19 cellular contexts compared by ENCODE assay signal in genomic region chr17:70071127-70071526, GRCh38. TPM values are rescaled to one million over a fixed set of nuclear protein-coding genes. Genes with fewer than 3 reads are reported as not detected.
DNase-seq lines count a peak whose midpoint lies in the region; TF ChIP-seq lines count a peak whose summit lies in the region.
"Had no signal": no experiment of that assay in that cellular context is flagged by ENCODE, and none has a peak within 500 bp of the region (broad histone marks: within the 10 kb centered on the region; RNA-seq: fewer than 3 reads in every experiment).

No MANE protein-coding gene starts in this region.

- WGBS in thyroid gland, 2 donors = 65 to 83% methylated on average over 4 of the region's 4 CpGs

- POLR2A ChIA-PET in HEK293 (lab: Yijun Ruan, JAX) = no interaction called here

- H3K4me1 ChIP-seq in HEK293 (ENCODE audit: control insufficient read depth, insufficient read depth, low read length) (peaks cover 11% of the 10 kb centered on the region; the same call in 1 of the 2 replicates), thyroid gland (peaks cover 55 to 57% of the 10 kb centered on the region in 2 donors)
- H3K4me1 ChIP-seq: BE2C had no signal

- no peak for TF ChIP-seq CTCF in HEK293 (tag by site-specific recombination; IDR thresholded peaks at IDR 0.05)
- TF ChIP-seq CTCF in thyroid gland (IDR thresholded peaks at IDR 0.05) = no peak

- H3K27ac ChIP-seq in HEK293 (ENCODE audit: extremely low read depth, low read depth, low read length) (no peak overlapping the region), thyroid gland (peak overlapping the region in 2 of 3 donors; percentile 92 to 94)

- H3K4me3 ChIP-seq in HEK293 (ENCODE audit: low read depth, low read length) (no peak overlapping the region), thyroid gland (replicated peaks in 1 of 3) (no peak overlapping the region)
- H3K4me3 ChIP-seq: GM23338 had no signal

- H3K36me3 ChIP-seq in HEK293 (ENCODE audit: control insufficient read depth in 2 of 2, insufficient read depth in 1 of 2, low read length in 2 of 2) (no peaks in the 10 kb centered on the region), thyroid gland (no peaks in the 10 kb centered on the region)
- H3K36me3 ChIP-seq: BE2C had no signal

- CTCF ChIA-PET in HEK293 (lab: Yijun Ruan, JAX) = interaction anchor here (0.7 kb wide), 1 partner anchor 17 kb away, joined by 3 read pairs; no protein-coding TSS in a partner anchor

- no peak for TF ChIP-seq POLR2A in thyroid gland (IDR thresholded peaks at IDR 0.05)

- H3K27me3 ChIP-seq in thyroid gland = no peaks in the 10 kb centered on the region

- intact Hi-C loops in thyroid gland (cut with DNase I) = no loop called here

- H3K9me3 ChIP-seq in HEK293 (ENCODE audit: control insufficient read depth, insufficient read depth, low read depth, low read length) (no peaks in the 10 kb centered on the region), thyroid gland (no peaks in the 10 kb centered on the region)
- H3K9me3 ChIP-seq: BE2C, Caco-2 had no signal

- peak; percentile 58 to 89 for DNase-seq in NCI-H524 (lab: John Stamatoyannopoulos, UW)
- peak; percentile 34 for DNase-seq in iris pigment epithelial cell (ENCODE audit: low read depth)
- no peak for DNase-seq in thyroid gland
- no peak for DNase-seq in NCI-H1092 (lab: John Stamatoyannopoulos, UW)
- no peak for DNase-seq in NCI-H1105 (lab: John Stamatoyannopoulos, UW)
- no peak for DNase-seq in hippocampal formation (lab: John Stamatoyannopoulos, UW)
- DNase-seq: ACHN; BE2C; C1 segment of cervical spinal cord; Caco-2; CD4-positive, CD25-positive, alpha-beta regulatory T cell; DMS79; GDM1; HCEC 1CT; HFFc6 had no signal

TF ChIP-seq in HEK293, 187 proteins besides CTCF, POLR2A, EP300 and RAD21:
- TF ChIP-seq PRDM4 (tag by site-specific recombination; IDR thresholded peaks at IDR 0.05) (peak; percentile 85), MZF1 (tag by site-specific recombination; IDR thresholded peaks at IDR 0.05; ENCODE audit: borderline replicate concordance) (peak; percentile 26; the same call in 1 of the 2 replicates), OVOL3 (tag by site-specific recombination; IDR thresholded peaks at IDR 0.05) (no peak), ZNF600 (tag by site-specific recombination; IDR thresholded peaks at IDR 0.05) (no peak), ZBTB44 (tag by site-specific recombination; IDR thresholded peaks at IDR 0.05) (0 out of 2 replicates have a peak, but pooled peaks have one; percentile 31)

RNA-seq across cellular contexts. Expression of gene KCNJ16, which starts 3.9 kb away (rescaled TPM):
- total RNA-seq in thyroid gland = 100 to 1,000 TPM; 296 to 403 (median 324) TPM
- total RNA-seq: CD4-positive, CD25-positive, alpha-beta regulatory T cell; Daoy; GM23338; HepG2; HFFc6 had no signal

Comparison
In these comparisons a context has a peak if more than half of its experiments do, and no peak if none do; other contexts are left out.
1. DNase-seq: peak in NCI-H524 (2 of 2) and iris pigment epithelial cell (single experiment); none in thyroid gland (0 of 2), NCI-H1092 (single experiment), NCI-H1105 (single experiment) and hippocampal formation (0 of 2).